In the genomic region with DNA sequence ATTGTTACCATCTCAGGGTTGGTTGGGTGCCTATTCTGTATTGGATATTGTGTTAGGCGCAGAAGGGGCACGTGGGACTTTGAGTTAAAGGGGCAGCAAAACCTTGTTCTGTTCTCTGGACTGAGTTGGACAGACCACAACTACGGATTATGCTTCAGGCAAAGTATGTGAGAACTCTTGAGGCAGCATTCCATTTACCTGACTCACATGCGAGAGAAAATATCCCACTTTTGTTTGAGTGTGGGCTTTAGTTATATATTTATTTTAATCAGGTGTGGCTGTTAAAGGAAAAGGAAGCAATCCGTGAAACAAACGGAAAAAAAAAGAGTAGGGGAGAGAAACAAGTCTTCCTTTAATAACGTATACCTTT, we compare ENCODE assay signal across 8 cellular contexts. TPM values are rescaled to one million over a fixed set of nuclear protein-coding genes. Genes with fewer than 3 reads are reported as not detected.
DNase-seq lines count a peak whose midpoint lies in the region; ATAC-seq and TF ChIP-seq lines count a peak whose summit lies in the region.

No MANE protein-coding gene starts in this region.

- no peaks in the 10 kb centered on the region for H3K36me3 Mint-ChIP-seq in activated T-helper 17 cell treated with anti-CD3 and anti-CD28 coated beads, Interleukin-2, amount 50 U/mL, for 72 hours (ENCODE audit: low read depth)

- H3K4me2 ChIP-seq in hepatocyte = peak overlapping the region; percentile 82

- H3K4me3 Mint-ChIP-seq in activated T-helper 17 cell treated with anti-CD3 and anti-CD28 coated beads, Interleukin-2, amount 50 U/mL, for 72 hours = peak overlapping the region; percentile 91

- ATAC-seq in activated T-helper 17 cell treated with anti-CD3 and anti-CD28 coated beads, Interleukin-2, amount 50 U/mL, for 72 hours (replicated peaks) = no peak
- no peak for ATAC-seq in HG02840 (IDR thresholded peaks at IDR 0.05; ENCODE audit: low FRiP score, unreplicated experiment)

- H3K9me2 ChIP-seq in hepatocyte (replicated peaks; ENCODE audit: insufficient read depth) = no peaks in the 10 kb centered on the region

- H3K4me1 ChIP-seq in HEK293 (ENCODE audit: control insufficient read depth, insufficient read depth, low read length) (peaks cover 4% of the 10 kb centered on the region), hepatocyte (ENCODE audit: insufficient read depth) (no peaks in the 10 kb centered on the region)

- peak overlapping the region; percentile 77 for H2AFZ ChIP-seq in hepatocyte

- TF ChIP-seq CTCF in AG04450 (IDR thresholded peaks at IDR 0.05; ENCODE audit: low read depth, low read length) = no peak
- no peak for TF ChIP-seq CTCF in HEK293 (tag by site-specific recombination; IDR thresholded peaks at IDR 0.05)
- no peak for TF ChIP-seq CTCF in hepatocyte (IDR thresholded peaks at IDR 0.05; ENCODE audit: poor library complexity)

- H3K27me3 ChIP-seq in AG04450 (ENCODE audit: control insufficient read depth, insufficient read depth, low read length) (no peaks in the 10 kb centered on the region), hepatocyte (no peaks in the 10 kb centered on the region)

- POLR2A ChIA-PET in AG04450 (lab: Yijun Ruan, JAX) = no interaction called here
- POLR2A ChIA-PET in HEK293 (lab: Yijun Ruan, JAX) = interaction anchor here (0.7 to 1.4 kb wide), 4 partner anchors 10 to 405 kb away, joined by 3 to 8 read pairs (median 4); a partner anchor contains a TSS

- CTCF ChIA-PET in AG04450 (lab: Charles Lee) = no interaction called here
- CTCF ChIA-PET in HEK293 (lab: Yijun Ruan, JAX) = interaction anchor here (0.7 kb wide), 1 partner anchor 233 kb away, joined by 3 read pairs; no protein-coding TSS in a partner anchor

- in situ Hi-C loops in KBM-7 (cut with MboI; ENCODE audit: low pct_unique_long_range_greater_than_20kb, low sequenced_read_pairs) = loop anchor here (25.0 kb wide), 2 partner anchors 317 to 392 kb away; no protein-coding TSS in a partner anchor

- H3K27ac ChIP-seq in AG04450 (ENCODE audit: low read depth, low read length) = peak overlapping the region; percentile 76
- peak overlapping the region; percentile 7; the same call in 1 of the 2 replicates for H3K27ac ChIP-seq in HEK293 (ENCODE audit: extremely low read depth, low read depth, low read length)
- H3K27ac ChIP-seq in hepatocyte = peak overlapping the region; percentile 93

- no peaks in the 10 kb centered on the region for H4K20me1 ChIP-seq in hepatocyte (ENCODE audit: insufficient read depth, poor library complexity, severe bottlenecking)

- WGBS in hepatocyte (ENCODE audit: low lambda C conversion rate, missing lambda C conversion rate) = 7% methylated on average over 7 of the region's 7 CpGs

- H3K79me2 ChIP-seq in hepatocyte = peaks cover 18% of the 10 kb centered on the region

- peak; percentile 71 for DNase-seq in AG04450 (ENCODE audit: low read depth, low spot score)
- peak; percentile 67 for DNase-seq in hepatocyte (ENCODE audit: low spot score)
- DNase-seq in skeletal muscle cell (ENCODE audit: low read depth) = peak; percentile 66
- no peak for DNase-seq in KBM-7
- no peak for DNase-seq in effector CD4-positive, alpha-beta T cell

- H3K4me3 ChIP-seq in AG04450 (ENCODE audit: low read depth, low read length) = peak overlapping the region; percentile 92
- peak overlapping the region; percentile 96 for H3K4me3 ChIP-seq in HEK293 (ENCODE audit: low read depth, low read length)
- H3K4me3 ChIP-seq in hepatocyte = peak overlapping the region; percentile 68
- peak overlapping the region; percentile 76 for H3K4me3 ChIP-seq in skeletal muscle cell (ENCODE audit: low read depth, low read length)

- no peaks in the 10 kb centered on the region for H3K9me3 Mint-ChIP-seq in activated T-helper 17 cell treated with anti-CD3 and anti-CD28 coated beads, Interleukin-2, amount 50 U/mL, for 72 hours

- H3K36me3 ChIP-seq in HEK293 (ENCODE audit: control insufficient read depth in 2 of 2, insufficient read depth in 1 of 2, low read length in 2 of 2) (no peaks in the 10 kb centered on the region), hepatocyte (replicated peaks; ENCODE audit: insufficient read depth, low read depth) (no peaks in the 10 kb centered on the region)

- H3K9me3 ChIP-seq in AG04450 (ENCODE audit: control insufficient read depth, insufficient read depth, low read length) (no peaks in the 10 kb centered on the region; the same call in 1 of the 2 replicates), HEK293 (ENCODE audit: control insufficient read depth, insufficient read depth, low read depth, low read length) (no peaks in the 10 kb centered on the region), hepatocyte (ENCODE audit: low read depth) (no peaks in the 10 kb centered on the region)

- H3K4me1 Mint-ChIP-seq in activated T-helper 17 cell treated with anti-CD3 and anti-CD28 coated beads, Interleukin-2, amount 50 U/mL, for 72 hours = no peaks in the 10 kb centered on the region

- no peaks in the 10 kb centered on the region for H3K27me3 Mint-ChIP-seq in activated T-helper 17 cell treated with anti-CD3 and anti-CD28 coated beads, Interleukin-2, amount 50 U/mL, for 72 hours

- H3K27ac Mint-ChIP-seq in activated T-helper 17 cell treated with anti-CD3 and anti-CD28 coated beads, Interleukin-2, amount 50 U/mL, for 72 hours = peak overlapping the region; percentile 49

TF ChIP-seq in HEK293, 187 proteins besides CTCF, POLR2A, EP300 and RAD21:
- TF ChIP-seq, protein P1, sequence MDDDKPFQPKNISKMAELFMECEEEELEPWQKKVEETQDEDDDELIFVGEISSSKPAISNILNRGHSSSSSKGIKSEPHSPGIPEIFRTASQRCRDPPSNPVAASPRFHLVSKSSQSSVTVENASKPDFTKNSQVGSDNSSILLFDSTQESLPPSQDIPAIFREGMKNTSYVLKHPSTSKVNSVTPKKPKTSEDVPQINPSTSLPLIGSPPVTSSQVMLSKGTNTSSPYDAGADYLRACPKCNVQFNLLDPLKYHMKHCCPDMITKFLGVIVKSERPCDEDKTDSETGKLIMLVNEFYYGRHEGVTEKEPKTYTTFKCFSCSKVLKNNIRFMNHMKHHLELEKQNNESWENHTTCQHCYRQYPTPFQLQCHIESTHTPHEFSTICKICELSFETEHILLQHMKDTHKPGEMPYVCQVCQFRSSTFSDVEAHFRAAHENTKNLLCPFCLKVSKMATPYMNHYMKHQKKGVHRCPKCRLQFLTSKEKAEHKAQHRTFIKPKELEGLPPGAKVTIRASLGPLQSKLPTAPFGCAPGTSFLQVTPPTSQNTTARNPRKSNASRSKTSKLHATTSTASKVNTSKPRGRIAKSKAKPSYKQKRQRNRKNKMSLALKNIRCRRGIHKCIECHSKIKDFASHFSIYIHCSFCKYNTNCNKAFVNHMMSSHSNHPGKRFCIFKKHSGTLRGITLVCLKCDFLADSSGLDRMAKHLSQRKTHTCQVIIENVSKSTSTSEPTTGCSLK (tag by site-specific recombination; IDR thresholded peaks at IDR 0.05) = no peak
- TF ChIP-seq ZNF654 (tag by site-specific recombination; IDR thresholded peaks at IDR 0.05; ENCODE audit: low read depth) = 0 out of 2 replicates have a peak, but pooled peaks have one; percentile 1
- peak; percentile 65 for TF ChIP-seq ZNF335 (tag by site-specific recombination; conservative IDR thresholded peaks at IDR 0.05)

RNA-seq across cellular contexts. Expression of a gene that starts 0.6 kb away (rescaled TPM):
- polyA plus RNA-seq in AG04450 (2011; rRNA removed) (1.1 and 1.7 TPM in 2 replicates), hepatocyte (9.7 and 13.0 TPM in 2 replicates)
- polyA minus RNA-seq in AG04450 (2011; rRNA and poly(A)+ RNA removed) = 0.46 and 2.0 TPM in 2 replicates
- total RNA-seq in activated T-helper 17 cell treated with anti-CD3 and anti-CD28 coated beads, Interleukin-2, amount 50 U/mL, for 72 hours = 1 to 10 TPM; 1.5 to 5.4 TPM
- total RNA-seq in hepatocyte = 21.1 and 22.8 TPM in 2 replicates

RNA-seq across cellular contexts. Expression of a gene that starts 17.0 kb away (rescaled TPM):
- polyA plus RNA-seq in AG04450 (2011; rRNA removed) (12.6 and 17.9 TPM in 2 replicates), hepatocyte (10.0 and 10.2 TPM in 2 replicates)
- polyA minus RNA-seq in AG04450 (2011; rRNA and poly(A)+ RNA removed) = 13.8 and 25.8 TPM in 2 replicates
- 10 to 100 TPM; 22.6 to 42.6 TPM for total RNA-seq in activated T-helper 17 cell treated with anti-CD3 and anti-CD28 coated beads, Interleukin-2, amount 50 U/mL, for 72 hours
- total RNA-seq in hepatocyte = 20.8 and 35.6 TPM in 2 replicates

Comparison
In these comparisons a context has a peak if more than half of its experiments do, and no peak if none do; other contexts are left out.
1. DNase-seq: peak in AG04450 (single experiment), hepatocyte (single experiment) and skeletal muscle cell (single experiment); none in KBM-7 (single experiment) and effector CD4-positive, alpha-beta T cell (single experiment).
2. H3K27ac ChIP-seq: peak in every context shown above with its lines; median percentile 93 in hepatocyte; 76 in AG04450; 7 in HEK293.
3. Peak in every context shown above with its lines, with median percentiles within 50 percentile points of each other: H3K4me3 ChIP-seq.